In genomic region chr4:89363786-89364185, GRCh38 we compare ENCODE assay signal across 1 cellular context.
TF ChIP-seq lines count a peak whose summit lies in the region.

No MANE protein-coding gene starts in this region.

TF ChIP-seq in H1, 55 proteins besides CTCF, POLR2A, EP300 and RAD21:
- peak; percentile 74; the same call in 1 of the 2 replicates for TF ChIP-seq YY1 (IDR thresholded peaks at IDR 0.05; ENCODE audit: low read depth, low read length)
- no peak for TF ChIP-seq SRF (IDR thresholded peaks at IDR 0.05; ENCODE audit: low read depth, low read length)
